In genomic region chr2:157592983-157593382, GRCh38 we compare ENCODE assay signal across 10 cellular contexts. TPM values are rescaled to one million over a fixed set of nuclear protein-coding genes. Genes with fewer than 3 reads are reported as not detected.
A peak's percentile ranks its signal among the peaks of the same experiment; 100 is the strongest.
DNase-seq lines count a peak whose midpoint lies in the region; ATAC-seq and TF ChIP-seq lines count a peak whose summit lies in the region.
"Had no signal": no experiment of that assay in that cellular context is flagged by ENCODE, and none has a peak within 500 bp of the region (broad histone marks: within the 10 kb centered on the region; RNA-seq: fewer than 3 reads in every experiment).

No MANE protein-coding gene starts in this region.

- H3K9me3 Mint-ChIP-seq in chondrocyte (ENCODE audit: low read depth): no peaks in the 10 kb centered on the region
- H3K9me3 Mint-ChIP-seq in neural crest cell: no peaks in the 10 kb centered on the region

- TF ChIP-seq CTCF in chondrocyte (IDR thresholded peaks at IDR 0.05): peak; percentile 81
- peak; percentile 41 for TF ChIP-seq CTCF in neural crest cell (conservative IDR thresholded peaks at IDR 0.05)

- H3K36me3 Mint-ChIP-seq in chondrocyte (ENCODE audit: low read depth) (no peaks in the 10 kb centered on the region), neural crest cell (ENCODE audit: low read depth) (no peaks in the 10 kb centered on the region)

- ATAC-seq in GM19328 (IDR thresholded peaks at IDR 0.05; ENCODE audit: unreplicated experiment): no peak
- ATAC-seq in HG02870 (IDR thresholded peaks at IDR 0.05; ENCODE audit: unreplicated experiment): no peak

- no peaks in the 10 kb centered on the region for H3K4me1 Mint-ChIP-seq in chondrocyte (ENCODE audit: low read depth)
- no peaks in the 10 kb centered on the region for H3K4me1 Mint-ChIP-seq in neural crest cell

- H3K4me3 Mint-ChIP-seq in chondrocyte (ENCODE audit: unreplicated experiment) (no peak overlapping the region), neural crest cell (no peak overlapping the region)

- H3K27me3 Mint-ChIP-seq in chondrocyte (ENCODE audit: low read depth): peaks cover 55% of the 10 kb centered on the region
- H3K27me3 Mint-ChIP-seq in neural crest cell (ENCODE audit: low read depth): peaks cover 70% of the 10 kb centered on the region

- H3K27ac Mint-ChIP-seq in chondrocyte (ENCODE audit: unreplicated experiment) (no peak overlapping the region), neural crest cell (ENCODE audit: unreplicated experiment) (no peak overlapping the region)

- DNase-seq in DMS114 treated with DMSO at 0.1 percent for 48 hours (lab: John Stamatoyannopoulos, UW; ENCODE audit: unreplicated experiment) (peak; percentile 2), MV-4-11 (lab: John Stamatoyannopoulos, UW) (peak; percentile 16), chondrocyte (ENCODE audit: low spot score) (no peak), neural crest cell (ENCODE audit: low read depth, low spot score) (no peak), activated T-cell treated with anti-CD3 and anti-CD28 coated beads for 4 hours (no peak), C1 segment of cervical spinal cord (lab: John Stamatoyannopoulos, UW) (no peak)
- DNase-seq: ovary, stomach had no signal

RNA-seq across cellular contexts. Expression of gene ACVR1C, which starts 35.7 kb away (rescaled TPM):
- total RNA-seq in chondrocyte: 0.05 to 0.31 TPM (median 0.17 TPM) in 3 replicates
- total RNA-seq in neural crest cell: 0.09 and 0.26 TPM in 2 replicates

Comparison
In these comparisons a context has a peak if more than half of its experiments do, and no peak if none do; other contexts are left out.
1. DNase-seq: peak in DMS114 treated with DMSO at 0.1 percent for 48 hours (single experiment) and MV-4-11 (single experiment); none in chondrocyte (single experiment), neural crest cell (single experiment), activated T-cell treated with anti-CD3 and anti-CD28 coated beads for 4 hours (single experiment) and C1 segment of cervical spinal cord (0 of 14).